In the genomic region with DNA sequence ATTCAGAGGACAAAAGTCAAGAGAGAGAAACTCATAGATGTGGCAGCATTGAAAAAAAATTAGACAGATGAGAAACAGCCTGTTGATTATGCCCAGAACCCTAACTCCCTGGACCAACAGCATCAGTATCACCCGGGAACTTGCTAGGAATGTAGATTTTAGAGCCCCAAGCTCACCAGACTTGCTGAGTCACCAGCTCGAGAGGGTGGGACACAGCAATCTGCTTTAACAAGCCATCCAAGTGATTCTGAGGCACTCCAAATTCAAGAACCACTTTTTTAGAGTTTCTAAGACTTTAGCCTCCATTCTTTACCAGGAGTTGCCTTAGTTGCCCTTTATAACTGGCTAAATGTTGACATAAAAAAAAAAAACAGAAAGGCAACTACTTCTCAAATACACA, we compare ENCODE assay signal across 1 cellular context.
TF ChIP-seq lines count a peak whose summit lies in the region.

No MANE protein-coding gene starts in this region.

TF ChIP-seq in WTC11, 78 proteins besides CTCF, POLR2A, EP300 and RAD21 (continued from another document):
- TF ChIP-seq IRF2 (CRISPR knock-in tag; IDR thresholded peaks at IDR 0.05; ENCODE audit: borderline replicate concordance, low read depth) (no peak), RELA (CRISPR knock-in tag; IDR thresholded peaks at IDR 0.05; ENCODE audit: borderline replicate concordance) (no peak), NFYB (CRISPR knock-in tag; conservative IDR thresholded peaks at IDR 0.05; ENCODE audit: low read depth) (no peak), ZNF396 (CRISPR knock-in tag; IDR thresholded peaks at IDR 0.05; ENCODE audit: borderline replicate concordance) (no peak), NR3C1 (CRISPR knock-in tag; conservative IDR thresholded peaks at IDR 0.05; ENCODE audit: low read depth) (no peak), ATF1 (CRISPR knock-in tag; IDR thresholded peaks at IDR 0.05) (no peak)
- TF ChIP-seq, protein P1, sequence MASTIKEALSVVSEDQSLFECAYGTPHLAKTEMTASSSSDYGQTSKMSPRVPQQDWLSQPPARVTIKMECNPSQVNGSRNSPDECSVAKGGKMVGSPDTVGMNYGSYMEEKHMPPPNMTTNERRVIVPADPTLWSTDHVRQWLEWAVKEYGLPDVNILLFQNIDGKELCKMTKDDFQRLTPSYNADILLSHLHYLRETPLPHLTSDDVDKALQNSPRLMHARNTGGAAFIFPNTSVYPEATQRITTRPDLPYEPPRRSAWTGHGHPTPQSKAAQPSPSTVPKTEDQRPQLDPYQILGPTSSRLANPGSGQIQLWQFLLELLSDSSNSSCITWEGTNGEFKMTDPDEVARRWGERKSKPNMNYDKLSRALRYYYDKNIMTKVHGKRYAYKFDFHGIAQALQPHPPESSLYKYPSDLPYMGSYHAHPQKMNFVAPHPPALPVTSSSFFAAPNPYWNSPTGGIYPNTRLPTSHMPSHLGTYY (CRISPR knock-in tag; IDR thresholded peaks at IDR 0.05): no peak
- TF ChIP-seq, protein P2, sequence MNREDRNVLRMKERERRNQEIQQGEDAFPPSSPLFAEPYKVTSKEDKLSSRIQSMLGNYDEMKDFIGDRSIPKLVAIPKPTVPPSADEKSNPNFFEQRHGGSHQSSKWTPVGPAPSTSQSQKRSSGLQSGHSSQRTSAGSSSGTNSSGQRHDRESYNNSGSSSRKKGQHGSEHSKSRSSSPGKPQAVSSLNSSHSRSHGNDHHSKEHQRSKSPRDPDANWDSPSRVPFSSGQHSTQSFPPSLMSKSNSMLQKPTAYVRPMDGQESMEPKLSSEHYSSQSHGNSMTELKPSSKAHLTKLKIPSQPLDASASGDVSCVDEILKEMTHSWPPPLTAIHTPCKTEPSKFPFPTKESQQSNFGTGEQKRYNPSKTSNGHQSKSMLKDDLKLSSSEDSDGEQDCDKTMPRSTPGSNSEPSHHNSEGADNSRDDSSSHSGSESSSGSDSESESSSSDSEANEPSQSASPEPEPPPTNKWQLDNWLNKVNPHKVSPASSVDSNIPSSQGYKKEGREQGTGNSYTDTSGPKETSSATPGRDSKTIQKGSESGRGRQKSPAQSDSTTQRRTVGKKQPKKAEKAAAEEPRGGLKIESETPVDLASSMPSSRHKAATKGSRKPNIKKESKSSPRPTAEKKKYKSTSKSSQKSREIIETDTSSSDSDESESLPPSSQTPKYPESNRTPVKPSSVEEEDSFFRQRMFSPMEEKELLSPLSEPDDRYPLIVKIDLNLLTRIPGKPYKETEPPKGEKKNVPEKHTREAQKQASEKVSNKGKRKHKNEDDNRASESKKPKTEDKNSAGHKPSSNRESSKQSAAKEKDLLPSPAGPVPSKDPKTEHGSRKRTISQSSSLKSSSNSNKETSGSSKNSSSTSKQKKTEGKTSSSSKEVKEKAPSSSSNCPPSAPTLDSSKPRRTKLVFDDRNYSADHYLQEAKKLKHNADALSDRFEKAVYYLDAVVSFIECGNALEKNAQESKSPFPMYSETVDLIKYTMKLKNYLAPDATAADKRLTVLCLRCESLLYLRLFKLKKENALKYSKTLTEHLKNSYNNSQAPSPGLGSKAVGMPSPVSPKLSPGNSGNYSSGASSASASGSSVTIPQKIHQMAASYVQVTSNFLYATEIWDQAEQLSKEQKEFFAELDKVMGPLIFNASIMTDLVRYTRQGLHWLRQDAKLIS (CRISPR knock-in tag; IDR thresholded peaks at IDR 0.05; ENCODE audit: borderline replicate concordance): no peak
- TF ChIP-seq, protein P3, sequence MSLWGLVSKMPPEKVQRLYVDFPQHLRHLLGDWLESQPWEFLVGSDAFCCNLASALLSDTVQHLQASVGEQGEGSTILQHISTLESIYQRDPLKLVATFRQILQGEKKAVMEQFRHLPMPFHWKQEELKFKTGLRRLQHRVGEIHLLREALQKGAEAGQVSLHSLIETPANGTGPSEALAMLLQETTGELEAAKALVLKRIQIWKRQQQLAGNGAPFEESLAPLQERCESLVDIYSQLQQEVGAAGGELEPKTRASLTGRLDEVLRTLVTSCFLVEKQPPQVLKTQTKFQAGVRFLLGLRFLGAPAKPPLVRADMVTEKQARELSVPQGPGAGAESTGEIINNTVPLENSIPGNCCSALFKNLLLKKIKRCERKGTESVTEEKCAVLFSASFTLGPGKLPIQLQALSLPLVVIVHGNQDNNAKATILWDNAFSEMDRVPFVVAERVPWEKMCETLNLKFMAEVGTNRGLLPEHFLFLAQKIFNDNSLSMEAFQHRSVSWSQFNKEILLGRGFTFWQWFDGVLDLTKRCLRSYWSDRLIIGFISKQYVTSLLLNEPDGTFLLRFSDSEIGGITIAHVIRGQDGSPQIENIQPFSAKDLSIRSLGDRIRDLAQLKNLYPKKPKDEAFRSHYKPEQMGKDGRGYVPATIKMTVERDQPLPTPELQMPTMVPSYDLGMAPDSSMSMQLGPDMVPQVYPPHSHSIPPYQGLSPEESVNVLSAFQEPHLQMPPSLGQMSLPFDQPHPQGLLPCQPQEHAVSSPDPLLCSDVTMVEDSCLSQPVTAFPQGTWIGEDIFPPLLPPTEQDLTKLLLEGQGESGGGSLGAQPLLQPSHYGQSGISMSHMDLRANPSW (CRISPR knock-in tag; conservative IDR thresholded peaks at IDR 0.05; ENCODE audit: low read depth): no peak
- TF ChIP-seq, protein P4, sequence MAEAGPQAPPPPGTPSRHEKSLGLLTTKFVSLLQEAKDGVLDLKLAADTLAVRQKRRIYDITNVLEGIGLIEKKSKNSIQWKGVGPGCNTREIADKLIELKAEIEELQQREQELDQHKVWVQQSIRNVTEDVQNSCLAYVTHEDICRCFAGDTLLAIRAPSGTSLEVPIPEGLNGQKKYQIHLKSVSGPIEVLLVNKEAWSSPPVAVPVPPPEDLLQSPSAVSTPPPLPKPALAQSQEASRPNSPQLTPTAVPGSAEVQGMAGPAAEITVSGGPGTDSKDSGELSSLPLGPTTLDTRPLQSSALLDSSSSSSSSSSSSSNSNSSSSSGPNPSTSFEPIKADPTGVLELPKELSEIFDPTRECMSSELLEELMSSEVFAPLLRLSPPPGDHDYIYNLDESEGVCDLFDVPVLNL (CRISPR knock-in tag; IDR thresholded peaks at IDR 0.05; ENCODE audit: borderline replicate concordance, low read depth): no peak
- TF ChIP-seq, protein P5, sequence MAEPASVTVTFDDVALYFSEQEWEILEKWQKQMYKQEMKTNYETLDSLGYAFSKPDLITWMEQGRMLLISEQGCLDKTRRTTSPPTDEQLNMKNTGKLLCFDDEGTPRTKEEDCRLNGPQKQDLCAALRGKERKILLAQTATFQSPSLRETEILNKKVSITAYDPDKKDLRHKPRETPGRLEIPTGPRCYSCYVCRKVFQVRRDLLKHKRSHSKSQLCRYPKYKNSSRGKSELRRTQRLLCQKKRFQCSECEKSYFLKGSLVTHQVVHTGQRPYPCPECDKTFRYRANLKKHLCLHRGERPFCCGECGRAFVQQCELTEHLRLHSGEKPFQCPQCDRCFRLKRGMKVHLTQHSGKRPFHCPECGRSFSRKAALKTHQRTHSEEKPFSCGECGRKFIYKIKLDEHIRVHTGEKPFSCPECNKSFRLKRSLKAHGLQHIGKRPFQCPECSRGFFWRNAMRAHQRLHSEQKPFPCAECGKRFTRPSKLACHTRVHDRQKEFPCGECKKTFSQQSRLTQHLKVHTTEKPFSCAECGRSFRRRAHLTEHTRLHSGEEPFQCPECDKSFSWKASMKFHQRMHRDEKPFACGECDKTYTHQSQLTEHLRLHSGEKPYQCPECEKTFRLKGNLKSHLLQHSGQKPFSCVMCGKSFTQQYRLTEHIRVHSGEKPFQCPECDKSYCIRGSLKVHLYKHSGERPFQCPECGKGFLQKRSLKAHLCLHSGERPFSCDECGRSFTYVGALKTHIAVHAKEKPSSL (CRISPR knock-in tag; conservative IDR thresholded peaks at IDR 0.05): no peak
